ENCODE assay signal across 8 cellular contexts in genomic region chr1:155250246-155250632, GRCh38. TPM values are rescaled to one million over a fixed set of nuclear protein-coding genes. Genes with fewer than 3 reads are reported as not detected.
DNase-seq lines count a peak whose midpoint lies in the region; TF ChIP-seq lines count a peak whose summit lies in the region.

No MANE protein-coding gene starts in this region.

- H3K9me3 ChIP-seq in AG04450 (ENCODE audit: control insufficient read depth, insufficient read depth, low read length) (no peaks in the 10 kb centered on the region; the same call in 1 of the 2 replicates), MM.1S (replicated peaks; ENCODE audit: insufficient read depth, low read length) (no peaks in the 10 kb centered on the region), iPS DF 6.9 (ENCODE audit: control insufficient read depth, insufficient read depth, low read length) (no peaks in the 10 kb centered on the region)

- CTCF ChIA-PET in AG04450 (lab: Charles Lee), result interaction anchor here (0.6 to 5.7 kb wide), 55 partner anchors 8 to 707 kb away, joined by 3 to 62 read pairs (median 6); partner anchors contain the start of genes CLK2, FDPS, HCN3 and KRTCAP2

- TF ChIP-seq CTCF in AG04450 (IDR thresholded peaks at IDR 0.05; ENCODE audit: low read depth, low read length) (no peak), GM20000 (IDR thresholded peaks at IDR 0.05; ENCODE audit: extremely low read depth, missing control alignments) (no peak), MM.1S (IDR thresholded peaks at IDR 0.05; ENCODE audit: low read length) (no peak)

- peak overlapping the region; percentile 97 for H3K4me2 ChIP-seq in MM.1S (ENCODE audit: low read depth, low read length)

- H2AFZ ChIP-seq in MM.1S (ENCODE audit: low read length), result peak overlapping the region; percentile 98

- 0 out of 2 replicates have a peak overlapping the region, but pooled peaks have one; percentile 10 for H3K4me3 ChIP-seq in AG04450 (ENCODE audit: low read depth, low read length)
- peak overlapping the region; percentile 62 for H3K4me3 ChIP-seq in MM.1S (ENCODE audit: low read length)
- H3K4me3 ChIP-seq in iPS DF 6.9 (ENCODE audit: low read length), result peak overlapping the region; percentile 29; the same call in 1 of the 2 replicates

- H3K9me2 ChIP-seq in MM.1S (replicated peaks; ENCODE audit: insufficient read depth, low read length), result no peaks in the 10 kb centered on the region

- POLR2A ChIA-PET in AG04450 (lab: Yijun Ruan, JAX), result interaction anchor here (1.0 to 3.0 kb wide), 5 partner anchors 11 to 58 kb away, joined by 3 to 18 read pairs (median 5); partner anchors contain the start of genes CLK2, FDPS and SCAMP3

- H3K27ac ChIP-seq in AG04450 (ENCODE audit: low read depth, low read length) (no peak overlapping the region), MM.1S (ENCODE audit: low read length) (no peak overlapping the region), iPS DF 6.9 (ENCODE audit: low read length) (no peak overlapping the region)

- H3K36me3 ChIP-seq in MM.1S (replicated peaks; ENCODE audit: insufficient read depth, low read length), result no peaks in the 10 kb centered on the region
- peaks cover 4% of the 10 kb centered on the region for H3K36me3 ChIP-seq in iPS DF 6.9 (ENCODE audit: control insufficient read depth, insufficient read depth, low read length)

- peak overlapping the region; percentile 60 for H3K9ac ChIP-seq in MM.1S (ENCODE audit: low read length)

- no peaks in the 10 kb centered on the region for H4K20me1 ChIP-seq in MM.1S (ENCODE audit: insufficient read depth, low read length)

- H3K4me1 ChIP-seq in MM.1S (ENCODE audit: low read length) (peaks cover 12% of the 10 kb centered on the region), iPS DF 6.9 (ENCODE audit: control insufficient read depth, insufficient read depth, low read length) (peaks cover 7% of the 10 kb centered on the region)

- WGBS in iPS DF 6.9 (ENCODE audit: insufficient coverage, insufficient read length), result no CpG with 5 or more reads among the region's 28 CpGs

- 0 out of 2 replicates have a peak, but pooled peaks cover 8% of the 10 kb centered on the region for H3K79me2 ChIP-seq in MM.1S (ENCODE audit: low read length)

- no peaks in the 10 kb centered on the region for H3F3A ChIP-seq in MM.1S (ENCODE audit: insufficient read depth, low read length)

- no peaks in the 10 kb centered on the region for H3K27me3 ChIP-seq in AG04450 (ENCODE audit: control insufficient read depth, insufficient read depth, low read length)
- no peaks in the 10 kb centered on the region for H3K27me3 ChIP-seq in MM.1S (replicated peaks; ENCODE audit: insufficient read depth, low read length)
- H3K27me3 ChIP-seq in iPS DF 6.9 (ENCODE audit: control insufficient read depth, insufficient read depth, low read length), result no peaks in the 10 kb centered on the region

- DNase-seq in AG04450 (ENCODE audit: low read depth, low spot score) (no peak), GM20000 (ENCODE audit: low spot score) (peak; percentile 31), MM.1S (no peak), iPS DF 6.9 (ENCODE audit: low read depth, low spot score) (no peak), SKM-1 (lab: John Stamatoyannopoulos, UW; ENCODE audit: unreplicated experiment) (no peak), NCI-H2081 (lab: John Stamatoyannopoulos, UW) (no peak), NCI-H1048 (lab: John Stamatoyannopoulos, UW) (no peak), hepatic stellate cell (ENCODE audit: low spot score) (no peak)

RNA-seq across cellular contexts. Expression of gene ENTREP3, which starts 5.0 kb away (rescaled TPM):
- 10.2 and 12.3 TPM in 2 replicates for polyA plus RNA-seq in AG04450 (2011; rRNA removed)
- 7.1 and 9.2 TPM in 2 replicates for polyA minus RNA-seq in AG04450 (2011; rRNA and poly(A)+ RNA removed)

RNA-seq across cellular contexts. Expression of gene SCAMP3, which starts 11.9 kb away (rescaled TPM):
- 104 and 115 TPM in 2 replicates for polyA plus RNA-seq in AG04450 (2011; rRNA removed)
- 73.6 and 94.7 TPM in 2 replicates for polyA minus RNA-seq in AG04450 (2011; rRNA and poly(A)+ RNA removed)

RNA-seq across cellular contexts. Expression of gene CLK2, which starts 23.1 kb away (rescaled TPM):
- polyA plus RNA-seq in AG04450 (2011; rRNA removed), result 40.5 and 42.6 TPM in 2 replicates
- 61.7 and 68.9 TPM in 2 replicates for polyA minus RNA-seq in AG04450 (2011; rRNA and poly(A)+ RNA removed)

RNA-seq across cellular contexts. Expression of gene HCN3, which starts 27.0 kb away (rescaled TPM):
- polyA plus RNA-seq in AG04450 (2011; rRNA removed), result 1.5 and 1.7 TPM in 2 replicates
- polyA minus RNA-seq in AG04450 (2011; rRNA and poly(A)+ RNA removed), result 3.0 and 5.6 TPM in 2 replicates

RNA-seq across cellular contexts. Expression of gene MTX1, which starts 41.7 kb away (rescaled TPM):
- 44.6 and 62.3 TPM in 2 replicates for polyA plus RNA-seq in AG04450 (2011; rRNA removed)
- polyA minus RNA-seq in AG04450 (2011; rRNA and poly(A)+ RNA removed), result 33.4 and 56.5 TPM in 2 replicates

Comparison
In these comparisons a context has a peak if more than half of its experiments do, and no peak if none do; other contexts are left out.
1. H3K4me3 ChIP-seq: peak in every context shown above with its lines; median percentile 62 in MM.1S; 29 in iPS DF 6.9; 10 in AG04450.